Comparison of ENCODE assay signal across 8 cellular contexts in the genomic region with DNA sequence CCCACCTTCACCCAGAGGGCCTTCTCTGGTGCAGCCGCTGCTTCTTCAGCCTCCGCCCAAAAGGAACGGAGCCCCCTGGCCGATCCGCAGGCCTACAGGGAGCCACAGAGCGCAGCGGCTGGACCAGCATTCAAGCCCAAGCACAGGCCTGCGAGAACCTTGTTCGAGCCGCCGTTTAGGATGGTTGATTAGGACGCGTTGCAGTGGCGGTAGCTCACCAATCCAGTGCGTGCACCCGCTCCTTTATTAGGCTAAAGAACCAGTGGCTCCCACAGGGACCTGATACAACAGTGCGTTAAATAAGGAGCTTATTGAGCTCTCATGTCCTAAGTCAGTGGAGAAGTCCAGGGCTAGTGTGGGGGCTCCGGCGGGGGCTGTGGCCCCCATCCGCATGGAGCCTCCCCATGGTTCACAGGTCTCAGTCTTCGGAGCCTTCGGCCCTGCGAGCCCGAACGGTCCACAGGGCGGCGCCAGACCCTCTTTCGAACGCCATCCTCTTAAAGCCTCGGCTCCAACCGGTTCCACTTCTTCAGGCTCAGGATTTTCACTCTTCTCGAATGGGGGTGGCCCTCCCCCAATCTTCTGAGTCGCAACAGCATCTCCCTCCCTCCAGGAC. TPM values are rescaled to one million over a fixed set of nuclear protein-coding genes. Genes with fewer than 3 reads are reported as not detected.
DNase-seq lines count a peak whose midpoint lies in the region; ATAC-seq, FAIRE-seq and TF ChIP-seq lines count a peak whose summit lies in the region.
"Not testable (repeated sequence)": the region's sequence is repeated elsewhere in the genome, so short reads cannot be mapped to it uniquely, and the experiment has no call there.

No MANE protein-coding gene starts in this region.

- H3K9me3 ChIP-seq in HCT116 (ENCODE audit: control insufficient read depth in 1 of 2, insufficient read depth in 1 of 2, low read depth in 1 of 2, low read length in 2 of 2); K562 (replicated peaks; ENCODE audit: control insufficient read depth, insufficient read depth, low read depth, low read length); neutrophil: not testable (repeated sequence)

- not testable (repeated sequence) for H3K4me2 ChIP-seq in HCT116 (ENCODE audit: low read length); K562 (ENCODE audit: insufficient read depth, low read length)

- H3K27me3 Mint-ChIP-seq in activated CD4-positive, alpha-beta T cell treated with anti-CD3 and anti-CD28 coated beads, Interleukin-2, amount 10 ng/mL, durations not matched to agents 24 days and 14 days; stimulated activated naive CD8-positive, alpha-beta T cell treated with anti-CD3 and anti-CD28 coated beads, Interleukin-15, amount 100 ng/mL, for 72 hours: not testable (repeated sequence)

- not testable (repeated sequence) for DNase-seq in AG09319 (ENCODE audit: extremely low read depth, low read depth); HCT116 (ENCODE audit: low read depth, low spot score); K562 (ENCODE audit: extremely low read depth in 1 of 4, low spot score in 3 of 4); left colon; stimulated activated naive CD8-positive, alpha-beta T cell treated with anti-CD3 and anti-CD28 coated beads, Interleukin-15, amount 100 ng/mL, for 72 hours
- DNase-seq in activated CD4-positive, alpha-beta T cell treated with anti-CD3 and anti-CD28 coated beads, Interleukin-2, amount 10 ng/mL, durations not matched to agents 24 days and 14 days, result peak; percentile 72

- not testable (repeated sequence) for H3K4me3 Mint-ChIP-seq in activated CD4-positive, alpha-beta T cell treated with anti-CD3 and anti-CD28 coated beads, Interleukin-2, amount 10 ng/mL, durations not matched to agents 24 days and 14 days; stimulated activated naive CD8-positive, alpha-beta T cell treated with anti-CD3 and anti-CD28 coated beads, Interleukin-15, amount 100 ng/mL, for 72 hours

- H3K79me2 ChIP-seq in HCT116 (ENCODE audit: insufficient read depth, low read length); K562 (ENCODE audit: control insufficient read depth, insufficient read depth, low read length): not testable (repeated sequence)

- intact Hi-C loops in HCT116 (cut with micrococcal nuclease); activated CD4-positive, alpha-beta T cell treated with anti-CD3 and anti-CD28 coated beads, Interleukin-2, amount 10 ng/mL, durations not matched to agents 24 days and 14 days (cut with micrococcal nuclease); K562 (cut with micrococcal nuclease); left colon (cut with DNase I, micrococcal nuclease): not testable (repeated sequence)

- RAD21 ChIA-PET in HCT116 (lab: Charles Lee; ENCODE audit: low non-redundant PET in 1 of 2, low total read pairs in 2 of 2, uncharacterized antibody in 2 of 2, unreplicated experiment in 2 of 2), result not testable (repeated sequence)

- not testable (repeated sequence) for H3K9me1 ChIP-seq in K562 (ENCODE audit: control insufficient read depth, insufficient read depth, low read length)

- not testable (repeated sequence) for H3K36me3 ChIP-seq in HCT116 (ENCODE audit: control insufficient read depth in 1 of 2, insufficient read depth in 2 of 2, low read length in 2 of 2); K562 (ENCODE audit: control insufficient read depth, insufficient read depth, low read length); neutrophil

- peaks cover 13 to 16% of the 10 kb centered on the region in 2 experiments for H3K4me1 ChIP-seq in HCT116 (ENCODE audit: control insufficient read depth in 1 of 2, insufficient read depth in 2 of 2, low read length in 2 of 2)
- not testable (repeated sequence) for H3K4me1 ChIP-seq in K562 (replicated peaks in 1 of 2; ENCODE audit: control insufficient read depth in 2 of 2, insufficient read depth in 2 of 2, low read length in 2 of 2)
- peaks cover 2 to 18% of the 10 kb centered on the region in 2 experiments for H3K4me1 ChIP-seq in neutrophil (ENCODE audit: control insufficient read depth in 1 of 2, insufficient read depth in 1 of 2, low read depth in 1 of 2, low read length in 1 of 2)

- TF ChIP-seq CTCF in AG09319 (IDR thresholded peaks at IDR 0.05; ENCODE audit: low read depth, low read length) (peak; percentile 16), HCT116 (IDR thresholded peaks at IDR 0.05 in 2 of 3, conservative IDR thresholded peaks at IDR 0.05 in 1 of 3; ENCODE audit: borderline replicate concordance in 1 of 3, insufficient read depth in 1 of 3, low read depth in 2 of 3, low read length in 2 of 3) (0 out of 6 replicates have a peak, but pooled peaks of 1 of the 3 experiments have one; percentile 19), K562 (IDR thresholded peaks at IDR 0.05 in 2 of 3, conservative IDR thresholded peaks at IDR 0.05 in 1 of 3; ENCODE audit: insufficient read depth in 2 of 3, low read depth in 1 of 3, low read length in 3 of 3) (peak in 2 of 3 experiments; percentile 14 to 20; a peak in 3 of 6 replicates), neutrophil (IDR thresholded peaks at IDR 0.05) (peak; percentile 14)

- TF ChIP-seq EP300 in K562 (IDR thresholded peaks at IDR 0.05; ENCODE audit: low read length), result not testable (repeated sequence)

- CTCF ChIA-PET in HCT116 (lab: Charles Lee); K562 (lab: Yijun Ruan, JAX; ENCODE audit: low intra/inter-chr PET ratio): not testable (repeated sequence)

- 55% methylated on average over 8 of the region's 33 CpGs for WGBS in K562 (ENCODE audit: insufficient coverage, low coverage, missing lambda C conversion rate)

- H3K4me3 ChIP-seq in HCT116 (replicated peaks in 1 of 2; ENCODE audit: low read depth in 1 of 2, low read length in 2 of 2); K562; neutrophil (ENCODE audit: low read depth in 1 of 2, low read length in 1 of 2): not testable (repeated sequence)

- not testable (repeated sequence) for FAIRE-seq in K562 (lab: Jason Lieb, UNC)

- not testable (repeated sequence) for H3K36me3 Mint-ChIP-seq in activated CD4-positive, alpha-beta T cell treated with anti-CD3 and anti-CD28 coated beads, Interleukin-2, amount 10 ng/mL, durations not matched to agents 24 days and 14 days (ENCODE audit: low read depth)

- not testable (repeated sequence) for H3K9me3 Mint-ChIP-seq in activated CD4-positive, alpha-beta T cell treated with anti-CD3 and anti-CD28 coated beads, Interleukin-2, amount 10 ng/mL, durations not matched to agents 24 days and 14 days; stimulated activated naive CD8-positive, alpha-beta T cell treated with anti-CD3 and anti-CD28 coated beads, Interleukin-15, amount 100 ng/mL, for 72 hours

- POLR2A ChIA-PET in HCT116 (lab: Charles Lee); K562 (lab: Yijun Ruan, JAX): not testable (repeated sequence)

- not testable (repeated sequence) for H3K27me3 ChIP-seq in HCT116 (ENCODE audit: insufficient read depth, low read length); K562 (ENCODE audit: control insufficient read depth in 2 of 2, insufficient read depth in 2 of 2, low read length in 2 of 2); neutrophil

- not testable (repeated sequence) for H4K20me1 ChIP-seq in HCT116 (ENCODE audit: insufficient read depth); K562 (replicated peaks; ENCODE audit: control insufficient read depth, insufficient read depth, low read length)

- not testable (repeated sequence) for H3K27ac ChIP-seq in HCT116 (ENCODE audit: low read depth, low read length); K562 (ENCODE audit: extremely low read depth, low read depth, low read length); neutrophil

- not testable (repeated sequence) for BruUV-seq in HCT116 (replicated peaks; lab: Mats Ljungman, UMichigan); K562 (replicated peaks; lab: Mats Ljungman, UMichigan)

- H3K27ac Mint-ChIP-seq in activated CD4-positive, alpha-beta T cell treated with anti-CD3 and anti-CD28 coated beads, Interleukin-2, amount 10 ng/mL, durations not matched to agents 24 days and 14 days; stimulated activated naive CD8-positive, alpha-beta T cell treated with anti-CD3 and anti-CD28 coated beads, Interleukin-15, amount 100 ng/mL, for 72 hours: not testable (repeated sequence)

- peak; percentile 74 for ATAC-seq in HCT116
- peak; percentile 89 for ATAC-seq in K562
- ATAC-seq in esophagus mucosa, result peak; percentile 68
- peak; percentile 69 for ATAC-seq in left colon
- ATAC-seq in stimulated activated naive CD8-positive, alpha-beta T cell treated with anti-CD3 and anti-CD28 coated beads, Interleukin-15, amount 100 ng/mL, for 72 hours, result peak; percentile 64

- in situ Hi-C loops in K562 (cut with MboI), result not testable (repeated sequence)

- not testable (repeated sequence) for TF ChIP-seq POLR2A in HCT116 (IDR thresholded peaks at IDR 0.05; ENCODE audit: borderline replicate concordance, extremely low read depth, insufficient read depth, insufficient read length); K562 (conservative IDR thresholded peaks at IDR 0.05)

- H3K9me2 ChIP-seq in HCT116 (ENCODE audit: insufficient read depth), result not testable (repeated sequence)

- not testable (repeated sequence) for H3K4me1 Mint-ChIP-seq in activated CD4-positive, alpha-beta T cell treated with anti-CD3 and anti-CD28 coated beads, Interleukin-2, amount 10 ng/mL, durations not matched to agents 24 days and 14 days; stimulated activated naive CD8-positive, alpha-beta T cell treated with anti-CD3 and anti-CD28 coated beads, Interleukin-15, amount 100 ng/mL, for 72 hours

- not testable (repeated sequence) for H2AFZ ChIP-seq in HCT116 (ENCODE audit: low read depth, low read length, poor library complexity, severe bottlenecking); K562 (ENCODE audit: low read depth, low read length)

- H3K9ac ChIP-seq in HCT116 (ENCODE audit: low read length); K562 (ENCODE audit: insufficient read depth in 1 of 2, low read depth in 2 of 2, low read length in 2 of 2): not testable (repeated sequence)

- TF ChIP-seq RAD21 in HCT116 (IDR thresholded peaks at IDR 0.05; ENCODE audit: low read depth), result 0 out of 2 replicates have a peak, but pooled peaks have one; percentile 14
- TF ChIP-seq RAD21 in K562 (CRISPR knock-in tag; conservative IDR thresholded peaks at IDR 0.05 in 1 of 2, IDR thresholded peaks at IDR 0.05 in 1 of 2), result peak in 1 of 2 experiments; percentile 30; a peak in 2 of 4 replicates

RNA-seq across cellular contexts. Expression of gene PLEKHM1, which starts 10.7 kb away (rescaled TPM):
- total RNA-seq in HCT116 (2021; ENCODE audit: unreplicated experiment) (32.8 TPM), K562 (2014; rRNA removed) (5.4 and 6.2 TPM in 2 replicates), K562 (2014; rRNA removed; fragmentation: Illumina TruSeq; extraction: Trizol) (4.0 and 4.8 TPM in 2 replicates), K562 (2015; rRNA removed; fragmentation: Illumina TruSeq; extraction: Trizol) (5.8 and 6.0 TPM in 2 replicates), K562 (2021) (16.8 and 23.3 TPM in 2 replicates), esophagus mucosa (112 TPM), left colon (10 to 100 TPM; 56.9 to 73.7 TPM)
- polyA plus RNA-seq in HCT116 (2012), result 14.3 and 14.6 TPM in 2 replicates
- total RNA-seq in activated CD4-positive, alpha-beta T cell treated with anti-CD3 and anti-CD28 coated beads, Interleukin-2, amount 10 ng/mL, durations not matched to agents 24 days and 14 days, result 34.3 and 37.0 TPM in 2 replicates
- total RNA-seq in K562 (2011; cell fraction: chromatin; rRNA removed; ENCODE audit: low replicate concordance), result 46.6 and 80.6 TPM in 2 replicates
- 31.8 and 34.4 TPM in 2 replicates for total RNA-seq in K562 (2011; cell fraction: nucleolus; rRNA removed)
- 47.3 and 54.0 TPM in 2 replicates for total RNA-seq in K562 (2011; cell fraction: nucleoplasm; rRNA removed)
- polyA plus RNA-seq in K562 (2011; rRNA removed) (8.4 and 10.7 TPM in 2 replicates), K562 (2014; fragmentation: Illumina TruSeq; extraction: Trizol) (9.0 and 10.8 TPM in 2 replicates), K562 (2014; fragmentation: Nextera tagmentation; extraction: Ambion mirVana) (under 1 TPM; 0.13 to 0.37 TPM), K562 (2014; rRNA removed) (5.7 and 12.4 TPM in 2 replicates)
- 5.5 and 11.7 TPM in 2 replicates for polyA plus RNA-seq in K562 (2011; cell fraction: cytosol; rRNA removed)
- polyA plus RNA-seq in K562 (2011; cell fraction: nucleus; rRNA removed), result 13.9 and 31.7 TPM in 2 replicates
- 11.9 and 27.8 TPM in 2 replicates for polyA plus RNA-seq in K562 (2012)
- 22.7 and 26.7 TPM in 2 replicates for polyA minus RNA-seq in K562 (2011; rRNA and poly(A)+ RNA removed)
- polyA minus RNA-seq in K562 (2011; cell fraction: cytosol; rRNA and poly(A)+ RNA removed), result 22.3 and 23.7 TPM in 2 replicates
- 12.0 and 19.0 TPM in 2 replicates for polyA minus RNA-seq in K562 (2011; cell fraction: nucleus; rRNA and poly(A)+ RNA removed)
